29 cellular contexts compared by ENCODE assay signal in genomic region chr17:61234102-61234750, GRCh38.
DNase-seq lines count a peak whose midpoint lies in the region; ATAC-seq, FAIRE-seq and TF ChIP-seq lines count a peak whose summit lies in the region.
"Had no signal": no experiment of that assay in that cellular context is flagged by ENCODE, and none has a peak within 500 bp of the region (broad histone marks: within the 10 kb centered on the region; RNA-seq: fewer than 3 reads in every experiment).

No MANE protein-coding gene starts in this region.

- TF ChIP-seq RAD21 in HepG2 (CRISPR knock-in tag; IDR thresholded peaks at IDR 0.05), result no peak

- H3K27ac ChIP-seq in HepG2 (ENCODE audit: extremely low read length, insufficient read depth, low read length), result no peak overlapping the region
- H3K27ac ChIP-seq in right lobe of liver, result no peak overlapping the region
- no peak overlapping the region for H3K27ac ChIP-seq in mesendoderm (ENCODE audit: low read depth, low read length)
- no peak overlapping the region for H3K27ac ChIP-seq in upper lobe of right lung
- H3K27ac ChIP-seq: BLaER1, breast epithelium, WERI-Rb-1 had no signal

- no peak overlapping the region for H4K5ac ChIP-seq in mesendoderm (ENCODE audit: low read length)

- H3K4me2 ChIP-seq in HepG2 (ENCODE audit: low read depth, low read length), result no peak overlapping the region
- no peak overlapping the region for H3K4me2 ChIP-seq in mesendoderm (ENCODE audit: low read length)
- H3K4me2 ChIP-seq: BLaER1, hepatocyte had no signal

- H3K4me3 ChIP-seq in HepG2 (replicated peaks in 1 of 3; ENCODE audit: insufficient read depth in 1 of 3, low read depth in 2 of 3, low read length in 3 of 3) (no peak overlapping the region), right lobe of liver (no peak overlapping the region), mesendoderm (ENCODE audit: low read length) (no peak overlapping the region), upper lobe of right lung (no peak overlapping the region)
- H3K4me3 ChIP-seq: BLaER1, breast epithelium, gastroesophageal sphincter, HAP-1, hepatocyte had no signal

- ATAC-seq in HepG2 (no peak), right lobe of liver (no peak), upper lobe of right lung (peak; percentile 42)
- ATAC-seq: gastroesophageal sphincter; naive thymus-derived CD8-positive, alpha-beta T cell; stimulated activated effector memory CD8-positive, alpha-beta T cell treated with anti-CD3 and anti-CD28 coated beads, Interleukin-12 subunit alpha, Interleukin-12 subunit beta, amount 100 ng/mL, for 72 hours had no signal

- H3K56ac ChIP-seq in mesendoderm (ENCODE audit: low read length), result no peak overlapping the region

- H3K27me3 ChIP-seq in HepG2 (ENCODE audit: control insufficient read depth in 1 of 2, insufficient read depth in 2 of 2, low read length in 2 of 2), result no peaks in the 10 kb centered on the region
- no peaks in the 10 kb centered on the region for H3K27me3 ChIP-seq in right lobe of liver
- H3K27me3 ChIP-seq in mesendoderm (ENCODE audit: insufficient read depth, low read length, poor library complexity), result no peaks in the 10 kb centered on the region
- H3K27me3 ChIP-seq in upper lobe of right lung, result no peaks in the 10 kb centered on the region
- H3K27me3 ChIP-seq: BLaER1, breast epithelium, gastroesophageal sphincter, hepatocyte had no signal

- TF ChIP-seq POLR2A in HepG2 (IDR thresholded peaks at IDR 0.05; ENCODE audit: insufficient read depth in 1 of 2, low read depth in 2 of 2, low read length in 2 of 2) (no peak), right lobe of liver (IDR thresholded peaks at IDR 0.05) (no peak)

- no peak overlapping the region for H2BK120ac ChIP-seq in mesendoderm (ENCODE audit: low read depth, low read length)

- CTCF ChIA-PET in HepG2 (lab: Yijun Ruan, JAX; ENCODE audit: low intra/inter-chr PET ratio, low total read pairs), result no interaction called here

- no peak overlapping the region for H3K18ac ChIP-seq in mesendoderm (ENCODE audit: low read length)

- BruUV-seq in HepG2 (replicated peaks; lab: Mats Ljungman, UMichigan), result no TSS peak

- TF ChIP-seq EP300 in HepG2 (IDR thresholded peaks at IDR 0.05; ENCODE audit: low read depth in 2 of 2, low read length in 2 of 2) (no peak), HepG2 (CRISPR knock-in tag; IDR thresholded peaks at IDR 0.05; ENCODE audit: borderline replicate concordance) (no peak)

- DNase-seq in HepG2 (ENCODE audit: low spot score), result no peak
- DNase-seq in right lobe of liver, result no peak
- peak; percentile 47 for DNase-seq in NCI-H69 (lab: John Stamatoyannopoulos, UW)
- DNase-seq in mesendoderm, result peak; percentile 59
- DNase-seq in upper lobe of right lung, result no peak
- no peak for DNase-seq in GOT3 (lab: John Stamatoyannopoulos, UW)
- DNase-seq in NCI-H2081 treated with DMSO at 0.1 percent for 48 hours (lab: John Stamatoyannopoulos, UW), result no peak
- no peak for DNase-seq in activated gamma-delta T cell treated with Interleukin-2 at 50 U/mL for 16 hours
- DNase-seq: activated CD4-positive, alpha-beta T cell treated with anti-CD3 and anti-CD28 coated beads, Interleukin-2, amount 10 ng/mL, durations not matched to agents 24 days and 14 days; activated CD8-positive, alpha-beta memory T cell treated with anti-CD3 and anti-CD28 coated beads for 24 hours; activated T-cell treated with anti-CD3 and anti-CD28 coated beads for 4 hours; anterior cingulate cortex; effector CD4-positive, alpha-beta T cell; kidney glomerular epithelial cell; naive thymus-derived CD8-positive, alpha-beta T cell; NCI-H1105; NCI-H1930; NCI-H526; substantia nigra; SW 1271 had no signal

- H3K36me3 ChIP-seq in HepG2 (replicated peaks in 1 of 2; ENCODE audit: control insufficient read depth in 1 of 2, insufficient read depth in 2 of 2, low read length in 2 of 2) (no peaks in the 10 kb centered on the region), right lobe of liver (no peaks in the 10 kb centered on the region), mesendoderm (ENCODE audit: control insufficient read depth, insufficient read depth, low read length) (no peaks in the 10 kb centered on the region), upper lobe of right lung (no peaks in the 10 kb centered on the region)
- H3K36me3 ChIP-seq: BLaER1, breast epithelium, gastroesophageal sphincter, HAP-1, WERI-Rb-1 had no signal

- H3K79me2 ChIP-seq in HepG2 (ENCODE audit: insufficient read depth, low read length) (no peaks in the 10 kb centered on the region), mesendoderm (ENCODE audit: control insufficient read depth, insufficient read depth, low read length) (no peaks in the 10 kb centered on the region)
- H3K79me2 ChIP-seq: hepatocyte had no signal

- no peak overlapping the region for H4K8ac ChIP-seq in mesendoderm (ENCODE audit: low read depth, low read length)

- no peak overlapping the region for H2BK5ac ChIP-seq in mesendoderm (ENCODE audit: low read length)

- POLR2A ChIA-PET in HepG2 (lab: Yijun Ruan, JAX), result no interaction called here

- H2BK15ac ChIP-seq in mesendoderm (replicated peaks; ENCODE audit: low read depth), result no peak overlapping the region

- no peak overlapping the region for H3K4ac ChIP-seq in mesendoderm (ENCODE audit: low read depth, low read length)

- H3K9ac ChIP-seq in HepG2 (ENCODE audit: insufficient read depth, low read depth, low read length) (no peak overlapping the region), mesendoderm (ENCODE audit: low read length) (no peak overlapping the region)
- H3K9ac ChIP-seq: BLaER1 had no signal

- no peaks in the 10 kb centered on the region for H3K79me1 ChIP-seq in mesendoderm (ENCODE audit: low read length)

- intact Hi-C loops in HepG2 (cut with micrococcal nuclease; ENCODE audit: unreplicated experiment) (no loop called here), right lobe of liver (cut with DNase I) (no loop called here), upper lobe of right lung (cut with DNase I) (no loop called here)

- in situ Hi-C loops in HepG2 (cut with HindIII; ENCODE audit: extremely low pct_ligation_motif_present, low pct_unique_long_range_greater_than_20kb), result no loop called here

- FAIRE-seq in HepG2 (lab: Jason Lieb, UNC), result no peak
- FAIRE-seq: colon, GM12892 had no signal

- H3K4me1 ChIP-seq in HepG2 (ENCODE audit: insufficient read depth, low read length), result peaks cover 24% of the 10 kb centered on the region
- H3K4me1 ChIP-seq in right lobe of liver, result peaks cover 0 to 11% (median 5%) of the 10 kb centered on the region in 4 donors
- peaks cover 12% of the 10 kb centered on the region for H3K4me1 ChIP-seq in mesendoderm (ENCODE audit: control insufficient read depth, low read depth, low read length)
- peaks cover 11% of the 10 kb centered on the region for H3K4me1 ChIP-seq in upper lobe of right lung
- H3K4me1 ChIP-seq: breast epithelium had no signal

- 89% methylated on average over 1 of the region's 1 CpG for WGBS in HepG2 (ENCODE audit: low lambda C conversion rate)
- WGBS in right lobe of liver (ENCODE audit: insufficient coverage, low coverage, low lambda C conversion rate, missing lambda C conversion rate), result 100% methylated on average over 1 of the region's 1 CpG
- WGBS in mesendoderm (ENCODE audit: extremely low coverage, insufficient coverage, low lambda C conversion rate), result no CpG with 5 or more reads among the region's 1 CpG

- H3K9me3 ChIP-seq in HepG2 (ENCODE audit: low read length), result no peaks in the 10 kb centered on the region
- no peaks in the 10 kb centered on the region for H3K9me3 ChIP-seq in right lobe of liver
- H3K9me3 ChIP-seq in upper lobe of right lung, result no peaks in the 10 kb centered on the region
- H3K9me3 ChIP-seq: breast epithelium, gastroesophageal sphincter, HAP-1 had no signal

- no peak overlapping the region for H3K23ac ChIP-seq in mesendoderm (ENCODE audit: low read length)

- H2AFZ ChIP-seq in HepG2 (ENCODE audit: low read length), result no peak overlapping the region
- H2AFZ ChIP-seq: hepatocyte had no signal

- no peak overlapping the region for H2AK5ac ChIP-seq in mesendoderm (ENCODE audit: low read length)

- no peak for TF ChIP-seq CTCF in HepG2 (CRISPR knock-in tag; IDR thresholded peaks at IDR 0.05)
- no peak for TF ChIP-seq CTCF in right lobe of liver (IDR thresholded peaks at IDR 0.05)
- TF ChIP-seq CTCF in upper lobe of right lung (IDR thresholded peaks at IDR 0.05), result no peak

- no peaks in the 10 kb centered on the region for H4K20me1 ChIP-seq in HepG2 (ENCODE audit: insufficient read depth, low read length)
- H4K20me1 ChIP-seq: BLaER1 had no signal

TF ChIP-seq in HepG2, 621 proteins besides CTCF, POLR2A, EP300 and RAD21:
- TF ChIP-seq SNAPC5 (CRISPR knock-in tag; IDR thresholded peaks at IDR 0.05; ENCODE audit: borderline replicate concordance), result no peak
- peak; percentile 36; the same call in 1 of the 2 replicates for TF ChIP-seq BCL6 (CRISPR knock-in tag; IDR thresholded peaks at IDR 0.05)
- no peak for TF ChIP-seq ZNF33B (CRISPR knock-in tag; IDR thresholded peaks at IDR 0.05)

Comparison
In these comparisons a context has a peak if more than half of its experiments do, and no peak if none do; other contexts are left out.
1. DNase-seq: peak in NCI-H69 (single experiment) and mesendoderm (single experiment); none in HepG2 (single experiment), right lobe of liver (0 of 3), upper lobe of right lung (single experiment), GOT3 (single experiment), NCI-H2081 treated with DMSO at 0.1 percent for 48 hours (single experiment) and activated gamma-delta T cell treated with Interleukin-2 at 50 U/mL for 16 hours (single experiment).